Comparison of ENCODE assay signal across 1 cellular context in the genomic region with DNA sequence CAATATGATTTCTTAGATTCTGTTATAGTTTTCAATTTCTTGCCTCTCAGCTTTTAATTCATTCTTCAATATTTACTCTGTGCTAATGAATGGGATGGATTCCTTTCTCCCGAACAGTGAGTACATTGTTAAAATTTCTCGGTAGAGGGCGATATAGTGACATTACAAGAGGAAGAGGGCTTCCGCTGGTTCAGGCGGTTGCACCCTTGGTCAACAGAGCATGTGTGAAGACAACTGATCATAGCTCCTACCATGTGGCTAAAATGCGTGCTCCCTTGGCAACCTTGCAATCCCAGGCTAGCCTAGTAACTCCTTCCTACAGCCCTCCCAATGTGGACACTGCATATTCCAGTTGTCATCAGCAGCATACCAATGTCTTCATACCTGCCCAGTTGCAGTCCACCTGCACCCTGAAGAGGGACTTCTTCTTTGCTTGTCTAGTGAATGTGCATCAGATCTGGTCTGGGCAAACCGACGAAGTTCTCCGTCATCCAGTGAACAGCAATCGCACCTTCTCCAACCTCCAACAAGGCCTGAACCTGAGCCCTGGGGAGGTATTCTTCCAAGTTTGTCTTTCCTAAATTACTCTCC.
TF ChIP-seq lines count a peak whose summit lies in the region.

No MANE protein-coding gene starts in this region.

TF ChIP-seq in IMR-90, 13 proteins besides CTCF, POLR2A, EP300 and RAD21 (continued from another document):
- TF ChIP-seq ELK1 (IDR thresholded peaks at IDR 0.05; ENCODE audit: borderline replicate concordance, low read depth, low read length): no peak
- no peak for TF ChIP-seq MXI1 (IDR thresholded peaks at IDR 0.05; ENCODE audit: borderline replicate concordance, low read depth, low read length)
- TF ChIP-seq SMC3 (IDR thresholded peaks at IDR 0.05; ENCODE audit: low read depth, low read length): no peak
- no peak for TF ChIP-seq FOS (IDR thresholded peaks at IDR 0.05; ENCODE audit: low read depth, low read length)
- TF ChIP-seq CHD1 (IDR thresholded peaks at IDR 0.05; ENCODE audit: low read depth, low read length): no peak
